ENCODE assay signal across 25 cellular contexts in the genomic region with DNA sequence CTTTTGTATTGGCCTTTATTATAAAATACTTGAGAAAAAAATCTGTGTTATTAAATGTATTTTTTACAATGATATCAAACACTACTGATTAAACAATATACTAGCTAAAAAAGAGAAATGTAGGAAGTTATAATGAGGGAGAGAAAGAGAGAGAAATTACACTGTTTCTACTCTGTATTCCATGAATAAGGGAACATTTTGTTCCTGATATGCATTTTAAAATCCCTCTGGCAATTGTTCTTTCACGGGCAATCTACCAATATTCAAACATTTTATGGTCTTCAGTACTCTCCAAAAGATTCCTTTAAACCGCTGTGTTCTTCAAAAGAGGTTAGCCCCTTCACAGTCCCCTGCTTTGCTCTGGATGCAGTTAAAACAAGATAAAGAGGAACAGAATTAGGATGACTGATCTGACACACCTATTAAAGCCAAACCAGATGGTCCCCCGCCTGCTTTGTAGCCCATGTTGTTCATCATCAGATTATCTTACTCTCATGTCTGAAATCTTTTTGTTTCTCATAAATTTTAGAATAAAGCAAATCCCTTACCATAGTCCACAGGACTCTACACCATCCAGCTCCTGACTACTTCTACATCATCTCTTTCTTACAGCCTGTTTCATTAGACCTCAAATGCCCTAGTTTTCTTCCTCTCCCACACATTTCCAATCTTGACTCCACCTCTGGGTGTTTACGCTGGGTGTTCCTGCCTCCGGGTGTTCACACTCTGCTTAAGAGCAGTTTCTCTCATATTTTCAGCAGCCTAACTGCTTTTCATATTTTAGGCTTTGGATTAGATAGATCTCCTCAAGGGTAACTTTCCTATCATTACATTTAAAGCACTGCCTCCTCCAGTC.
A peak's percentile ranks its signal among the peaks of the same experiment; 100 is the strongest.
DNase-seq lines count a peak whose midpoint lies in the region; ATAC-seq and TF ChIP-seq lines count a peak whose summit lies in the region.
"Had no signal": no experiment of that assay in that cellular context is flagged by ENCODE, and none has a peak within 500 bp of the region (broad histone marks: within the 10 kb centered on the region; RNA-seq: fewer than 3 reads in every experiment).

No MANE protein-coding gene starts in this region.

- no peak overlapping the region for H3K4me3 ChIP-seq in right atrium auricular region
- H3K4me3 ChIP-seq in heart left ventricle, result peak overlapping the region in 6 of 12 donors; percentile 0 to 42 (median 11)
- H3K4me3 ChIP-seq in vagina, result no peak overlapping the region
- H3K4me3 ChIP-seq: dorsolateral prefrontal cortex, GM12878, prostate gland had no signal

- H3K27ac Mint-ChIP-seq in osteocyte (ENCODE audit: unreplicated experiment), result peak overlapping the region; percentile 12
- H3K27ac Mint-ChIP-seq: activated CD8-positive, alpha-beta T cell treated with anti-CD3 and anti-CD28 coated beads for 36 hours; natural killer cell had no signal

- WGBS in heart left ventricle, 4 donors, result 58 to 64% (median 62%) methylated on average over 5 of the region's 5 CpGs

- peaks cover 12% of the 10 kb centered on the region for H3K4me1 Mint-ChIP-seq in osteocyte (ENCODE audit: unreplicated experiment)
- H3K4me1 Mint-ChIP-seq: natural killer cell had no signal

- H3K9me3 ChIP-seq in right atrium auricular region (peaks cover 0 to 4% of the 10 kb centered on the region in 2 donors), heart left ventricle (peaks cover 0 to 6% (median 0%) of the 10 kb centered on the region in 12 donors), vagina (no peaks in the 10 kb centered on the region)
- H3K9me3 ChIP-seq: prostate gland had no signal

- peak overlapping the region; percentile 1 for H3K4me3 Mint-ChIP-seq in osteocyte (ENCODE audit: unreplicated experiment)
- H3K4me3 Mint-ChIP-seq: activated CD8-positive, alpha-beta T cell treated with anti-CD3 and anti-CD28 coated beads for 36 hours; natural killer cell had no signal

- in situ Hi-C loops in KBM-7 (cut with MboI; ENCODE audit: low pct_unique_long_range_greater_than_20kb, low sequenced_read_pairs), result no loop called here

- H3K36me3 Mint-ChIP-seq in osteocyte (ENCODE audit: unreplicated experiment), result peaks cover 2% of the 10 kb centered on the region
- H3K36me3 Mint-ChIP-seq: natural killer cell had no signal

- TF ChIP-seq CTCF in right atrium auricular region (IDR thresholded peaks at IDR 0.05), result no peak
- TF ChIP-seq CTCF in heart left ventricle (IDR thresholded peaks at IDR 0.05), result no peak
- no peak for TF ChIP-seq CTCF in osteocyte (IDR thresholded peaks at IDR 0.05)
- TF ChIP-seq CTCF in vagina (IDR thresholded peaks at IDR 0.05), result no peak

- H3K27ac ChIP-seq in right atrium auricular region, result peak overlapping the region in 1 of 2 donors; percentile 50
- peak overlapping the region in 7 of 12 donors; percentile 9 to 84 (median 65) for H3K27ac ChIP-seq in heart left ventricle
- no peak overlapping the region for H3K27ac ChIP-seq in vagina
- H3K27ac ChIP-seq: dorsolateral prefrontal cortex, prostate gland had no signal

- ATAC-seq in Right ventricle myocardium superior (ENCODE audit: poor library complexity), result peak; percentile 87
- peak; percentile 69 to 88 (median 84) for ATAC-seq in heart left ventricle
- ATAC-seq in GM19463 (IDR thresholded peaks at IDR 0.05; ENCODE audit: unreplicated experiment), result no peak
- ATAC-seq: activated CD8-positive, alpha-beta T cell treated with anti-CD3 and anti-CD28 coated beads for 36 hours; GM12878; left colon; natural killer cell had no signal

- H3K27me3 Mint-ChIP-seq in osteocyte (ENCODE audit: unreplicated experiment), result no peaks in the 10 kb centered on the region
- H3K27me3 Mint-ChIP-seq: activated CD8-positive, alpha-beta T cell treated with anti-CD3 and anti-CD28 coated beads for 36 hours had no signal

- no peaks in the 10 kb centered on the region for H3K9me3 Mint-ChIP-seq in osteocyte (ENCODE audit: unreplicated experiment)

- TF ChIP-seq POLR2A in heart left ventricle (IDR thresholded peaks at IDR 0.05) (no peak), vagina (IDR thresholded peaks at IDR 0.05) (no peak)

- DNase-seq in Right ventricle myocardium superior (no peak), right atrium auricular region (ENCODE audit: low spot score) (no peak), heart left ventricle (peak in 1 of 5 donors; percentile 9), osteocyte (ENCODE audit: extremely low spot score, unreplicated experiment) (no peak), KBM-7 (no peak), vagina (ENCODE audit: extremely low spot score in 2 of 2) (no peak), NCI-H1092 (lab: John Stamatoyannopoulos, UW) (no peak)
- DNase-seq: activated CD4-positive, CD25-positive, alpha-beta regulatory T cell treated with anti-CD3 and anti-CD28 coated beads, Interleukin-2, amount 50 U/mL, for 72 hours; activated CD8-positive, alpha-beta T cell treated with anti-CD3 and anti-CD28 coated beads for 36 hours; amygdala; central memory CD4-positive, alpha-beta T cell; DMS79 treated with DMSO at 0.1 percent for 48 hours; dorsolateral prefrontal cortex; Kasumi-1; left colon; natural killer cell; NCI-H1048; NCI-H187 treated with DMSO at 0.1 percent for 48 hours; stimulated activated CD4-positive, alpha-beta T cell treated with anti-CD3 and anti-CD28 coated beads, Interleukin-2, amount 100 ng/mL, for 48 hours; stimulated activated naive CD4-positive, alpha-beta T cell; T-helper 1 cell; trophoblast cell had no signal

- H3K27me3 ChIP-seq in right atrium auricular region, result no peaks in the 10 kb centered on the region
- H3K27me3 ChIP-seq in heart left ventricle, result no peaks in the 10 kb centered on the region
- H3K27me3 ChIP-seq in vagina, result no peaks in the 10 kb centered on the region

- intact Hi-C loops in Right ventricle myocardium superior (cut with DNase I), result no loop called here
- intact Hi-C loops in heart left ventricle (cut with DNase I), result no loop called here
- intact Hi-C loops in vagina (cut with DNase I), result no loop called here

- H3K4me1 ChIP-seq in right atrium auricular region (no peaks in the 10 kb centered on the region), heart left ventricle (no peaks in the 10 kb centered on the region), vagina (no peaks in the 10 kb centered on the region)
- H3K4me1 ChIP-seq: prostate gland had no signal

- H3K36me3 ChIP-seq in right atrium auricular region (no peaks in the 10 kb centered on the region), heart left ventricle (no peaks in the 10 kb centered on the region), vagina (no peaks in the 10 kb centered on the region)
- H3K36me3 ChIP-seq: prostate gland had no signal
